In genomic region chr20:40815156-40816038, GRCh38 we compare ENCODE assay signal across 13 cellular contexts.
A peak's percentile ranks its signal among the peaks of the same experiment; 100 is the strongest.
DNase-seq lines count a peak whose midpoint lies in the region; ATAC-seq and TF ChIP-seq lines count a peak whose summit lies in the region.
"Had no signal": no experiment of that assay in that cellular context is flagged by ENCODE, and none has a peak within 500 bp of the region (broad histone marks: within the 10 kb centered on the region; RNA-seq: fewer than 3 reads in every experiment).

No MANE protein-coding gene starts in this region.

- no peaks in the 10 kb centered on the region for H3K36me3 ChIP-seq in right atrium auricular region
- H3K36me3 ChIP-seq in neuronal stem cell (replicated peaks in 1 of 2; ENCODE audit: control insufficient read depth in 2 of 2, insufficient read depth in 2 of 2, low read length in 2 of 2): no peaks in the 10 kb centered on the region
- H3K36me3 ChIP-seq: BLaER1 treated with 17β-estradiol and CSF1 and Interleukin-3, amounts not matched to agents 10 nM and 100 nM had no signal

- DNase-seq in right atrium auricular region (ENCODE audit: low spot score) (peak; percentile 53), Right ventricle myocardium superior (no peak), coronary artery (ENCODE audit: low spot score) (peak; percentile 68), neuronal stem cell (ENCODE audit: low spot score) (no peak), DMS79 treated with DMSO at 0.1 percent for 48 hours (lab: John Stamatoyannopoulos, UW) (no peak), HK-2 (ENCODE audit: unreplicated experiment) (no peak), EL (no peak)
- DNase-seq: Calu3; CD8-positive, alpha-beta T cell; GDM1; H7 had no signal

- TF ChIP-seq CTCF in right atrium auricular region (IDR thresholded peaks at IDR 0.05) (no peak), coronary artery (IDR thresholded peaks at IDR 0.05) (no peak)

- peak overlapping the region; percentile 22 for H3K18ac ChIP-seq in neuronal stem cell (ENCODE audit: low read length)

- no peaks in the 10 kb centered on the region for H3K9me3 ChIP-seq in right atrium auricular region
- peaks cover 0 to 2% of the 10 kb centered on the region in 2 donors for H3K9me3 ChIP-seq in neuronal stem cell (replicated peaks in 1 of 2; ENCODE audit: control insufficient read depth in 2 of 2, insufficient read depth in 1 of 2, low read depth in 1 of 2, low read length in 2 of 2)

- no peak overlapping the region for H4K91ac ChIP-seq in neuronal stem cell (ENCODE audit: low read depth, low read length, poor library complexity)

- intact Hi-C loops in Right ventricle myocardium superior (cut with DNase I): no loop called here

- no peak overlapping the region for H3K23ac ChIP-seq in neuronal stem cell (ENCODE audit: low read depth, low read length, poor library complexity)

- H3K79me1 ChIP-seq in neuronal stem cell (ENCODE audit: low read depth, low read length): no peaks in the 10 kb centered on the region

- H3K4me3 ChIP-seq in right atrium auricular region (no peak overlapping the region), coronary artery (no peak overlapping the region), neuronal stem cell (ENCODE audit: low read length in 2 of 2) (no peak overlapping the region)
- H3K4me3 ChIP-seq: BLaER1 treated with 17β-estradiol and CSF1 and Interleukin-3, amounts not matched to agents 10 nM and 100 nM; GM23338 had no signal

- H3K14ac ChIP-seq in neuronal stem cell (ENCODE audit: low read length): no peak overlapping the region

- H3K9ac ChIP-seq in neuronal stem cell (ENCODE audit: low read depth, low read length, poor library complexity): no peak overlapping the region
- H3K9ac ChIP-seq: BLaER1 treated with 17β-estradiol and CSF1 and Interleukin-3, amounts not matched to agents 10 nM and 100 nM had no signal

- no peak overlapping the region for H2BK12ac ChIP-seq in neuronal stem cell (ENCODE audit: low read length)

- H2AFZ ChIP-seq in neuronal stem cell (ENCODE audit: low read length): no peak overlapping the region
- H2AFZ ChIP-seq: GM23338 had no signal

- no peak overlapping the region for H3K4me2 ChIP-seq in neuronal stem cell (ENCODE audit: insufficient read depth, low read length, poor library complexity, severe bottlenecking)
- H3K4me2 ChIP-seq: GM23338 had no signal

- H3K4ac ChIP-seq in neuronal stem cell (ENCODE audit: low read length): no peak overlapping the region

- no peak overlapping the region for H2BK15ac ChIP-seq in neuronal stem cell (ENCODE audit: low read length)

- H3K27me3 ChIP-seq in right atrium auricular region: no peaks in the 10 kb centered on the region
- H3K27me3 ChIP-seq in neuronal stem cell (ENCODE audit: control insufficient read depth in 3 of 3, insufficient read depth in 3 of 3, low read depth in 1 of 3, low read length in 3 of 3): peaks cover 0 to 2% (median 1%) of the 10 kb centered on the region in 3 experiments
- H3K27me3 ChIP-seq: BLaER1 treated with 17β-estradiol and CSF1 and Interleukin-3, amounts not matched to agents 10 nM and 100 nM had no signal

- H4K8ac ChIP-seq in neuronal stem cell (ENCODE audit: low read depth, low read length): no peak overlapping the region

- H3K4me1 ChIP-seq in right atrium auricular region: no peaks in the 10 kb centered on the region
- peaks cover 0 to 3% of the 10 kb centered on the region in 2 donors for H3K4me1 ChIP-seq in neuronal stem cell (ENCODE audit: control insufficient read depth in 2 of 2, insufficient read depth in 1 of 2, low read depth in 1 of 2, low read length in 2 of 2)

- ATAC-seq in Right ventricle myocardium superior (ENCODE audit: poor library complexity): no peak
- ATAC-seq: CD8-positive, alpha-beta T cell; GM23338 had no signal

- H2BK120ac ChIP-seq in neuronal stem cell (ENCODE audit: low read depth, low read length): no peak overlapping the region

- H3K27ac ChIP-seq in right atrium auricular region (no peak overlapping the region), coronary artery (no peak overlapping the region), neuronal stem cell (replicated peaks; ENCODE audit: low read length) (no peak overlapping the region)
- H3K27ac ChIP-seq: BLaER1 treated with 17β-estradiol and CSF1 and Interleukin-3, amounts not matched to agents 10 nM and 100 nM had no signal

- H2AK5ac ChIP-seq in neuronal stem cell (ENCODE audit: low read depth, low read length): no peak overlapping the region

- no peak overlapping the region for H2BK5ac ChIP-seq in neuronal stem cell (ENCODE audit: low read length)

- no CpG with 5 or more reads among the region's 9 CpGs for WGBS in neuronal stem cell (ENCODE audit: extremely low coverage in 2 of 2, insufficient read length in 2 of 2, insufficient replicate concordance in 1 of 2), 2 donors

Comparison
In these comparisons a context has a peak if more than half of its experiments do, and no peak if none do; other contexts are left out.
1. DNase-seq: peak in right atrium auricular region (single experiment) and coronary artery (single experiment); none in Right ventricle myocardium superior (single experiment), neuronal stem cell (single experiment), DMS79 treated with DMSO at 0.1 percent for 48 hours (single experiment), HK-2 (single experiment) and EL (single experiment).